In genomic region chr13:51235756-51236564, GRCh38 we compare ENCODE assay signal across 1 cellular context.
TF ChIP-seq lines count a peak whose summit lies in the region.

No MANE protein-coding gene starts in this region.

TF ChIP-seq in H1, 55 proteins besides CTCF, POLR2A, EP300 and RAD21:
- no peak for TF ChIP-seq FOSL1 (IDR thresholded peaks at IDR 0.05; ENCODE audit: insufficient read depth, low read depth, low read length)
- TF ChIP-seq, protein P1, sequence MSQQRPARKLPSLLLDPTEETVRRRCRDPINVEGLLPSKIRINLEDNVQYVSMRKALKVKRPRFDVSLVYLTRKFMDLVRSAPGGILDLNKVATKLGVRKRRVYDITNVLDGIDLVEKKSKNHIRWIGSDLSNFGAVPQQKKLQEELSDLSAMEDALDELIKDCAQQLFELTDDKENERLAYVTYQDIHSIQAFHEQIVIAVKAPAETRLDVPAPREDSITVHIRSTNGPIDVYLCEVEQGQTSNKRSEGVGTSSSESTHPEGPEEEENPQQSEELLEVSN (IDR thresholded peaks at IDR 0.05) = no peak
- no peak for TF ChIP-seq JUN (IDR thresholded peaks at IDR 0.05; ENCODE audit: low read depth, low read length)
- no peak for TF ChIP-seq SP4 (IDR thresholded peaks at IDR 0.05; ENCODE audit: low read length)
- TF ChIP-seq EZH2 (IDR thresholded peaks at IDR 0.05; ENCODE audit: low read depth, low read length, severe bottlenecking) = no peak
- TF ChIP-seq SAP30 (IDR thresholded peaks at IDR 0.05; ENCODE audit: insufficient read depth, insufficient replicate concordance, low read length) = no peak
- no peak for TF ChIP-seq HDAC6 (IDR thresholded peaks at IDR 0.05; ENCODE audit: low read depth, low read length)
- TF ChIP-seq SIX5 (IDR thresholded peaks at IDR 0.05; ENCODE audit: low read depth, low read length) = no peak
- TF ChIP-seq NANOG (IDR thresholded peaks at IDR 0.05; ENCODE audit: insufficient read depth, low read depth, low read length, poor library complexity, severe bottlenecking) = no peak
- TF ChIP-seq BCL11A (IDR thresholded peaks at IDR 0.05; ENCODE audit: low read depth in 2 of 2, low read length in 2 of 2) = no peak
- TF ChIP-seq POU5F1 (IDR thresholded peaks at IDR 0.05; ENCODE audit: low read depth, low read length) = no peak
- TF ChIP-seq KDM4A (IDR thresholded peaks at IDR 0.05; ENCODE audit: low read depth, low read length, severe bottlenecking) = no peak
